ENCODE assay signal across 1 cellular context in genomic region chr12:77741974-77742517, GRCh38.
A peak's percentile ranks its signal among the peaks of the same experiment; 100 is the strongest.
TF ChIP-seq lines count a peak whose summit lies in the region.

No MANE protein-coding gene starts in this region.

TF ChIP-seq in HepG2, 621 proteins besides CTCF, POLR2A, EP300 and RAD21 (continued from another document):
- peak; percentile 59 for TF ChIP-seq CEBPG (CRISPR knock-in tag; IDR thresholded peaks at IDR 0.05)
- no peak for TF ChIP-seq THYN1 (CRISPR knock-in tag; IDR thresholded peaks at IDR 0.05; ENCODE audit: borderline replicate concordance, low read depth)
- TF ChIP-seq CEBPB (IDR thresholded peaks at IDR 0.05; ENCODE audit: borderline replicate concordance, low read depth, low read length): peak; percentile 82
- TF ChIP-seq KLF13 (CRISPR knock-in tag; IDR thresholded peaks at IDR 0.05): no peak
